ENCODE assay signal across 24 cellular contexts in the genomic region with DNA sequence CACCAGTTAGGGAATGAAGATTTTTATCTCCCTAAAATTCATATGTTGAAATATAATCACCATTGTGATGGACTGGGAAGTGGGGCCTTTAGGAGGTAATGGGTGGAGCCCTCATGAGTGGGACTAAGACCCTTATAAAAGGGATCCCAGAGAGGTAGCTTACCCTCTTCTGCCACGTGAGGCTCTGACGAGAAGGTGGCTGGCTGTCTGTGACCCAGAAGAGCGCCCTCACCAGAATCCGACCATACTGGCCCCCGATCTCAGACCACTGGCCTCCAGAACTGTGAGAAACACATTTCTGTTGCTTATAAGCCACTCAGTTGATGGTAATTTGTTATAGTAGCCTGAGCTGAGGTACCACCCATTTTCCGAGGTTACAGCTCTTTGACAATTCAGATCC. TPM values are rescaled to one million over a fixed set of nuclear protein-coding genes. Genes with fewer than 3 reads are reported as not detected.
"Had no signal": no experiment of that assay in that cellular context is flagged by ENCODE, and none has a peak within 500 bp of the region (broad histone marks: within the 10 kb centered on the region; RNA-seq: fewer than 3 reads in every experiment).

No MANE protein-coding gene starts in this region.

- H3K4me3 ChIP-seq: MG63 had no signal

- H3K9me3 ChIP-seq: MG63, SK-N-SH had no signal

- H3K9ac ChIP-seq: SK-N-SH had no signal

- H3K27me3 ChIP-seq: MG63 had no signal

- DNase-seq: IMR-90, Karpas-422, KG1, MG63, NCI-H1092, NCI-H1105 treated with DMSO at 0.1 percent for 48 hours, NCI-H1417 treated with DMSO at 0.1 percent for 48 hours, NCI-H146, NCI-H1694 treated with DMSO at 0.1 percent for 48 hours, NCI-H2029, NCI-H2081 treated with DMSO at 0.1 percent for 48 hours, NCI-H2171, NCI-H226, NCI-H446, NCI-H510A, NCI-H524 treated with DMSO at 0.1 percent for 48 hours, NCI-H69, NCI-H774, Right ventricle myocardium superior, RPMI8226, SIG-M5, SK-N-SH, SW 1271 had no signal

- H3K4me2 ChIP-seq: SK-N-SH had no signal

- H3K36me3 ChIP-seq: MG63 had no signal

RNA-seq across cellular contexts. Expression of a gene that starts 27.7 kb away (rescaled TPM):
- total RNA-seq: HT1080 had no signal
